ENCODE assay signal across 11 cellular contexts in genomic region chr9:123157216-123157615, GRCh38.
"Had no signal": no experiment of that assay in that cellular context is flagged by ENCODE, and none has a peak within 500 bp of the region (broad histone marks: within the 10 kb centered on the region; RNA-seq: fewer than 3 reads in every experiment).

No MANE protein-coding gene starts in this region.

- H3K9me3 Mint-ChIP-seq: activated CD4-positive, alpha-beta T cell treated with anti-CD3 and anti-CD28 coated beads, Interleukin-2, amount 10 ng/mL, durations not matched to agents 7 days and 5 days; activated naive CD4-positive, alpha-beta T cell treated with anti-CD3 and anti-CD28 coated beads for 36 hours; nephron had no signal

- H3K4me3 Mint-ChIP-seq: activated CD4-positive, alpha-beta T cell treated with anti-CD3 and anti-CD28 coated beads, Interleukin-2, amount 10 ng/mL, durations not matched to agents 7 days and 5 days; activated naive CD4-positive, alpha-beta T cell treated with anti-CD3 and anti-CD28 coated beads for 36 hours; nephron had no signal

- H3K9ac ChIP-seq: SK-N-SH had no signal

- H3K27ac ChIP-seq: tibial artery, vagina had no signal

- H3K4me1 Mint-ChIP-seq: activated CD4-positive, alpha-beta T cell treated with anti-CD3 and anti-CD28 coated beads, Interleukin-2, amount 10 ng/mL, durations not matched to agents 7 days and 5 days; nephron had no signal

- H3K9me3 ChIP-seq: SK-N-SH, tibial artery, vagina had no signal

- H3K4me1 ChIP-seq: tibial artery, vagina had no signal

- H3K4me3 ChIP-seq: tibial artery, vagina had no signal

- H3K27me3 ChIP-seq: tibial artery, vagina had no signal

- H3K4me2 ChIP-seq: SK-N-SH had no signal

- H3K27me3 Mint-ChIP-seq: activated CD4-positive, alpha-beta T cell treated with anti-CD3 and anti-CD28 coated beads, Interleukin-2, amount 10 ng/mL, durations not matched to agents 7 days and 5 days had no signal

- DNase-seq: activated CD4-positive, alpha-beta T cell treated with anti-CD3 and anti-CD28 coated beads, Interleukin-2, amount 10 ng/mL, durations not matched to agents 7 days and 5 days; activated CD4-positive, CD25-positive, alpha-beta regulatory T cell; activated CD8-positive, alpha-beta memory T cell treated with anti-CD3 and anti-CD28 coated beads for 24 hours; activated naive CD4-positive, alpha-beta T cell treated with anti-CD3 and anti-CD28 coated beads for 36 hours; left colon; SK-N-SH; stimulated activated CD4-positive, alpha-beta T cell treated with anti-CD3 and anti-CD28 coated beads, Interleukin-4, amount 100 ng/mL, for 4 hours; T-helper 1 cell; tibial artery had no signal

- H3K27ac Mint-ChIP-seq: activated CD4-positive, alpha-beta T cell treated with anti-CD3 and anti-CD28 coated beads, Interleukin-2, amount 10 ng/mL, durations not matched to agents 7 days and 5 days; activated naive CD4-positive, alpha-beta T cell treated with anti-CD3 and anti-CD28 coated beads for 36 hours; nephron had no signal
